In genomic region chr14:75022655-75023054, GRCh38 we compare ENCODE assay signal across 11 cellular contexts. TPM values are rescaled to one million over a fixed set of nuclear protein-coding genes. Genes with fewer than 3 reads are reported as not detected.
DNase-seq lines count a peak whose midpoint lies in the region; ATAC-seq and TF ChIP-seq lines count a peak whose summit lies in the region.
"Had no signal": no experiment of that assay in that cellular context is flagged by ENCODE, and none has a peak within 500 bp of the region (broad histone marks: within the 10 kb centered on the region; RNA-seq: fewer than 3 reads in every experiment).

No MANE protein-coding gene starts in this region.

- no peaks in the 10 kb centered on the region for H3K79me2 ChIP-seq in GM23338 (replicated peaks; ENCODE audit: insufficient read depth)

- no peaks in the 10 kb centered on the region for H3K27me3 ChIP-seq in GM23338 (ENCODE audit: insufficient read depth)
- H3K27me3 ChIP-seq in right atrium auricular region: no peaks in the 10 kb centered on the region

- H4K20me1 ChIP-seq in GM23338 (replicated peaks; ENCODE audit: insufficient read depth): no peaks in the 10 kb centered on the region

- H3K4me1 Mint-ChIP-seq in GM23338: no peaks in the 10 kb centered on the region
- H3K4me1 Mint-ChIP-seq: activated naive CD8-positive, alpha-beta T cell treated with anti-CD3 and anti-CD28 coated beads, Interleukin-2, amount 10 ng/mL, durations not matched to agents 7 days and 5 days had no signal

- H3K27ac Mint-ChIP-seq in GM23338: no peak overlapping the region
- H3K27ac Mint-ChIP-seq: activated naive CD8-positive, alpha-beta T cell treated with anti-CD3 and anti-CD28 coated beads, Interleukin-2, amount 10 ng/mL, durations not matched to agents 7 days and 5 days had no signal

- H3K9me3 Mint-ChIP-seq in GM23338: no peaks in the 10 kb centered on the region
- H3K9me3 Mint-ChIP-seq: activated naive CD8-positive, alpha-beta T cell treated with anti-CD3 and anti-CD28 coated beads, Interleukin-2, amount 10 ng/mL, durations not matched to agents 7 days and 5 days had no signal

- H3K4me2 ChIP-seq in GM23338: no peak overlapping the region

- no peaks in the 10 kb centered on the region for H3K9me3 ChIP-seq in right atrium auricular region

- no peak overlapping the region for H2AFZ ChIP-seq in GM23338

- H3K36me3 ChIP-seq in GM23338 (ENCODE audit: insufficient read depth) (peaks cover 7% of the 10 kb centered on the region; the same call in 1 of the 2 replicates), right atrium auricular region (peaks cover 29% of the 10 kb centered on the region)

- ATAC-seq in GM23338: peak; percentile 86
- no peak for ATAC-seq in GM18858 (IDR thresholded peaks at IDR 0.05; ENCODE audit: unreplicated experiment)
- no peak for ATAC-seq in GM19023 (IDR thresholded peaks at IDR 0.05; ENCODE audit: unreplicated experiment)
- no peak for ATAC-seq in GM21576 (IDR thresholded peaks at IDR 0.05; ENCODE audit: unreplicated experiment)

- H3K9me2 ChIP-seq in GM23338 (ENCODE audit: insufficient read depth): no peaks in the 10 kb centered on the region

- H3K4me3 Mint-ChIP-seq in GM23338: no peak overlapping the region
- H3K4me3 Mint-ChIP-seq: activated naive CD8-positive, alpha-beta T cell treated with anti-CD3 and anti-CD28 coated beads, Interleukin-2, amount 10 ng/mL, durations not matched to agents 7 days and 5 days had no signal

- H3F3A ChIP-seq in GM23338 (replicated peaks; ENCODE audit: low read depth): no peaks in the 10 kb centered on the region

- no peaks in the 10 kb centered on the region for H3K4me1 ChIP-seq in GM23338 (ENCODE audit: insufficient read depth)
- H3K4me1 ChIP-seq in right atrium auricular region: peaks cover 0 to 8% of the 10 kb centered on the region in 2 donors

- H3K27ac ChIP-seq in GM23338 (ENCODE audit: low read depth) (no peak overlapping the region), VCaP (no peak overlapping the region), right atrium auricular region (peak overlapping the region in 1 of 2 donors; percentile 36)

- H3K4me3 ChIP-seq in AG10803 (ENCODE audit: low read length): no peak overlapping the region
- no peak overlapping the region for H3K4me3 ChIP-seq in GM23338
- H3K4me3 ChIP-seq in right atrium auricular region: no peak overlapping the region

- DNase-seq in AG10803 (ENCODE audit: low read depth) (no peak), GM23338 (ENCODE audit: low spot score) (peak; percentile 68), right atrium auricular region (ENCODE audit: low spot score) (no peak), middle frontal gyrus (ENCODE audit: extremely low spot score, low spot score) (no peak)
- DNase-seq: activated naive CD8-positive, alpha-beta T cell treated with anti-CD3 and anti-CD28 coated beads, Interleukin-2, amount 10 ng/mL, durations not matched to agents 7 days and 5 days; NCI-H526 treated with DMSO at 0.1 percent for 48 hours; trophoblast cell had no signal

- TF ChIP-seq CTCF in AG10803 (conservative IDR thresholded peaks at IDR 0.05; ENCODE audit: low read length) (peak; percentile 34; the same call in 1 of the 2 replicates), GM23338 (conservative IDR thresholded peaks at IDR 0.05; ENCODE audit: low read depth in 2 of 2) (peak; percentile 47 to 59), VCaP (conservative IDR thresholded peaks at IDR 0.05) (peak; percentile 41), right atrium auricular region (IDR thresholded peaks at IDR 0.05) (peak; percentile 20 to 44)

- H3K27me3 Mint-ChIP-seq in GM23338 (ENCODE audit: insufficient read depth, low read depth, poor library complexity): no peaks in the 10 kb centered on the region
- H3K27me3 Mint-ChIP-seq: activated naive CD8-positive, alpha-beta T cell treated with anti-CD3 and anti-CD28 coated beads, Interleukin-2, amount 10 ng/mL, durations not matched to agents 7 days and 5 days had no signal

- H3K36me3 Mint-ChIP-seq in GM23338 (ENCODE audit: low read depth): peaks cover 19% of the 10 kb centered on the region

TF ChIP-seq in GM23338, 12 proteins besides CTCF, POLR2A, EP300 and RAD21:
- TF ChIP-seq ZNF331 (CRISPR knock-in tag; IDR thresholded peaks at IDR 0.05; ENCODE audit: low read depth): no peak
- no peak for TF ChIP-seq ETS1 (IDR thresholded peaks at IDR 0.05)
- no peak for TF ChIP-seq POLR2AphosphoS5 (IDR thresholded peaks at IDR 0.05; ENCODE audit: low read depth)
- TF ChIP-seq EZH2phosphoT487 (IDR thresholded peaks at IDR 0.05; ENCODE audit: unreplicated experiment): no peak

RNA-seq across cellular contexts. Expression of gene EIF2B2, which starts 19.9 kb away (rescaled TPM):
- 39.2 and 41.4 TPM in 2 replicates for total RNA-seq in GM23338 (2014; rRNA removed; shearing (Covaris generic))
- 36.4 and 40.5 TPM in 2 replicates for polyA plus RNA-seq in GM23338 (2016; fragmentation: Nextera tagmentation; extraction: Ambion mirVana)
- total RNA-seq in right atrium auricular region: 10 to 100 TPM; 26.1 to 35.3 TPM

RNA-seq across cellular contexts. Expression of gene MLH3, which starts 28.6 kb away (rescaled TPM):
- 14.7 and 14.8 TPM in 2 replicates for total RNA-seq in GM23338 (2014; rRNA removed; shearing (Covaris generic))
- 8.6 and 10.7 TPM in 2 replicates for polyA plus RNA-seq in GM23338 (2016; fragmentation: Nextera tagmentation; extraction: Ambion mirVana)
- total RNA-seq in right atrium auricular region: 10 to 100 TPM; 16.1 to 19.1 TPM

RNA-seq across cellular contexts. Expression of gene ACYP1, which starts 41.2 kb away (rescaled TPM):
- total RNA-seq in GM23338 (2014; rRNA removed; shearing (Covaris generic)): 18.4 and 23.0 TPM in 2 replicates
- polyA plus RNA-seq in GM23338 (2016; fragmentation: Nextera tagmentation; extraction: Ambion mirVana): 91.5 and 104 TPM in 2 replicates
- total RNA-seq in right atrium auricular region: 10 to 100 TPM; 11.0 to 19.5 TPM

RNA-seq across cellular contexts. Expression of gene ZC2HC1C, which starts 46.8 kb away (rescaled TPM):
- 0.90 and 3.7 TPM in 2 replicates for total RNA-seq in GM23338 (2014; rRNA removed; shearing (Covaris generic))
- 2.8 and 3.7 TPM in 2 replicates for polyA plus RNA-seq in GM23338 (2016; fragmentation: Nextera tagmentation; extraction: Ambion mirVana)
- 10 to 100 TPM in 1 of 2 donors, 1 to 10 TPM in 1; 4.8 to 10.5 TPM for total RNA-seq in right atrium auricular region
